In the genomic region with DNA sequence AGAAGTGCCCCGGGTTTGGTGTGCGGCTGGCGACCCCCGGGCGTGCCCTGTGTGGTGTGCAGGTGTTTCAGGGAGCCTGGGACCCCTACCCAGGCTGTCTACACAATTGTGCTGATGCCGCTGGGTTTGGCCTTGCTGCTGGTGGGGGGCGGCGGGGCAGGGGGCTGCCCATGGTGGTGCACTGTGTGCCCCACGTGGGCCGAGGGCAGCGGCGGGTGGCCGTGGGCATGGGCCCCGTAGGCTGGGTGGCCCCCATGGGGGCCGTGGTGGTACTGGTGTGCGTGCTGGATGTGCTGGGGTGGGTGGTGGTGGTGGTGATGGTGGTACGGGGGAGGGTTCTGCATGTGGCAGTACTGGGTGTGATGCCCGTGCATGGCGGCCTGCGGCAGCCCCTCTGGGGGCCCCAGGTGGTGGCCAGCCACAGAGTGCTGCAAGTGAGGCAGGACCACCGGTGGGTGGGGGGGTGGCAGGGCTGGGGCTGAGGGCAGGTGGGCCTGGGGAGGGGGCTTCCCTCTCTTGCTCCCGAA, we compare ENCODE assay signal across 1 cellular context.
TF ChIP-seq lines count a peak whose summit lies in the region.

No MANE protein-coding gene starts in this region.

TF ChIP-seq in HepG2, 621 proteins besides CTCF, POLR2A, EP300 and RAD21 (continued from another document):
- TF ChIP-seq, protein P1, sequence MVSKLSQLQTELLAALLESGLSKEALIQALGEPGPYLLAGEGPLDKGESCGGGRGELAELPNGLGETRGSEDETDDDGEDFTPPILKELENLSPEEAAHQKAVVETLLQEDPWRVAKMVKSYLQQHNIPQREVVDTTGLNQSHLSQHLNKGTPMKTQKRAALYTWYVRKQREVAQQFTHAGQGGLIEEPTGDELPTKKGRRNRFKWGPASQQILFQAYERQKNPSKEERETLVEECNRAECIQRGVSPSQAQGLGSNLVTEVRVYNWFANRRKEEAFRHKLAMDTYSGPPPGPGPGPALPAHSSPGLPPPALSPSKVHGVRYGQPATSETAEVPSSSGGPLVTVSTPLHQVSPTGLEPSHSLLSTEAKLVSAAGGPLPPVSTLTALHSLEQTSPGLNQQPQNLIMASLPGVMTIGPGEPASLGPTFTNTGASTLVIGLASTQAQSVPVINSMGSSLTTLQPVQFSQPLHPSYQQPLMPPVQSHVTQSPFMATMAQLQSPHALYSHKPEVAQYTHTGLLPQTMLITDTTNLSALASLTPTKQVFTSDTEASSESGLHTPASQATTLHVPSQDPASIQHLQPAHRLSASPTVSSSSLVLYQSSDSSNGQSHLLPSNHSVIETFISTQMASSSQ (IDR thresholded peaks at IDR 0.05; ENCODE audit: low read depth) = no peak
- TF ChIP-seq, protein P1 (CRISPR knock-in tag; IDR thresholded peaks at IDR 0.05; ENCODE audit: borderline replicate concordance) = no peak
